In genomic region chr10:62426600-62426999, GRCh38 we compare ENCODE assay signal across 1 cellular context.
TF ChIP-seq lines count a peak whose summit lies in the region.

No MANE protein-coding gene starts in this region.

TF ChIP-seq in HCT116, 20 proteins besides CTCF, POLR2A, EP300 and RAD21:
- TF ChIP-seq ZBTB33 (IDR thresholded peaks at IDR 0.05; ENCODE audit: extremely low read depth, insufficient replicate concordance, low read length): no peak
- no peak for TF ChIP-seq FOSL1 (IDR thresholded peaks at IDR 0.05; ENCODE audit: low read depth)
- TF ChIP-seq CBX3 (IDR thresholded peaks at IDR 0.05; ENCODE audit: low read depth): no peak
- no peak for TF ChIP-seq ATF3 (IDR thresholded peaks at IDR 0.05)
- TF ChIP-seq JUND (IDR thresholded peaks at IDR 0.05): no peak
- TF ChIP-seq ZNF274 (IDR thresholded peaks at IDR 0.05; ENCODE audit: low read depth, low read length): no peak
- TF ChIP-seq EZH2 (IDR thresholded peaks at IDR 0.05): no peak
- no peak for TF ChIP-seq EGR1 (IDR thresholded peaks at IDR 0.05; ENCODE audit: low read depth)
